9 cellular contexts compared by ENCODE assay signal in the genomic region with DNA sequence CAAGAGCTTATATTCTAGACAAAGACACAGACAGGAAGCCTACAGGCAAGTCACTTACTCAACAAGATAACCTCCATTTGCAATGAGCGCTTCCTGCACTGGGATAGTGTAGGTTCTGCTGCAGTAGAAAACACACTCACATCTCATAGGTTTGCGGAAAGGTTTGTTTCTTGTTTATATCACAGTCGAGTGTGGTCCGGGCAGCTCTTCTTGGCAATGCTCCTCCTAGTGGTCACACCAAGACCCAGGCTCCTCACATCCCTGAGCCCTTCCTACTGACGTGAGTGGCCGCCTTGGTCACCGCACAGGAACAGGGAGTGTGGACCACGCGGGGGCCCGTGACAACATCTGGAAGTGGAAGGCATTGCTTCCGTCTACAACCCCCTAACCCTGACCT. TPM values are rescaled to one million over a fixed set of nuclear protein-coding genes. Genes with fewer than 3 reads are reported as not detected.
DNase-seq lines count a peak whose midpoint lies in the region; ATAC-seq, FAIRE-seq and TF ChIP-seq lines count a peak whose summit lies in the region.
"Had no signal": no experiment of that assay in that cellular context is flagged by ENCODE, and none has a peak within 500 bp of the region (broad histone marks: within the 10 kb centered on the region; RNA-seq: fewer than 3 reads in every experiment).

No MANE protein-coding gene starts in this region.

- POLR2A ChIA-PET in AG04450 (lab: Yijun Ruan, JAX) (no interaction called here), WTC11 (lab: Charles Lee) (no interaction called here)

- H3K27me3 Mint-ChIP-seq in WTC11 (ENCODE audit: low read depth), result peaks cover 14% of the 10 kb centered on the region

- peak; percentile 50 for TF ChIP-seq CTCF in AG04450 (IDR thresholded peaks at IDR 0.05; ENCODE audit: low read depth, low read length)
- peak; percentile 41; the same call in 1 of the 2 replicates for TF ChIP-seq CTCF in WTC11 (IDR thresholded peaks at IDR 0.05)

- no peaks in the 10 kb centered on the region for H3K9me3 ChIP-seq in AG04450 (ENCODE audit: control insufficient read depth, insufficient read depth, low read length)

- H3K27me3 ChIP-seq in AG04450 (ENCODE audit: control insufficient read depth, insufficient read depth, low read length), result peaks cover 19% of the 10 kb centered on the region

- H3K36me3 Mint-ChIP-seq in WTC11, result peaks cover 15% of the 10 kb centered on the region

- DNase-seq in AG04450 (ENCODE audit: low read depth, low spot score) (no peak), HCEC 1CT (peak; percentile 16), WTC11 (ENCODE audit: low spot score) (peak; percentile 63), kidney tubule cell (ENCODE audit: low spot score) (peak; percentile 28), GM19239 (ENCODE audit: insufficient read length, low spot score) (no peak)
- no peak for DNase-seq in effector CD8-positive, alpha-beta T cell (lab: John Stamatoyannopoulos, UW)
- DNase-seq: occipital lobe had no signal

- CTCF ChIA-PET in AG04450 (lab: Charles Lee), result interaction anchor here (0.8 to 1.2 kb wide), 2 partner anchors 16 to 19 kb away, joined by 3 to 5 read pairs; no protein-coding TSS in a partner anchor
- CTCF ChIA-PET in WTC11 (lab: Charles Lee), result interaction anchor here (0.5 to 2.1 kb wide), 57 partner anchors 8 to 688 kb away, joined by 3 to 24 read pairs (median 4); a partner anchor contains a TSS

- peaks cover 23% of the 10 kb centered on the region for H3K9me3 Mint-ChIP-seq in WTC11

- H3K27ac ChIP-seq in AG04450 (ENCODE audit: low read depth, low read length), result no peak overlapping the region

- FAIRE-seq in GM19239 (lab: Jason Lieb, UNC), result no peak

- ATAC-seq in WTC11 (peak; percentile 99), HG02938 (IDR thresholded peaks at IDR 0.05; ENCODE audit: unreplicated experiment) (no peak), GM21786 (IDR thresholded peaks at IDR 0.05; ENCODE audit: unreplicated experiment) (no peak)

- H3K4me3 ChIP-seq in AG04450 (ENCODE audit: low read depth, low read length), result no peak overlapping the region

- peaks cover 31% of the 10 kb centered on the region for H3K4me1 Mint-ChIP-seq in WTC11

- H3K4me3 Mint-ChIP-seq in WTC11, result peak overlapping the region; percentile 31

- H3K27ac Mint-ChIP-seq in WTC11, result no peak overlapping the region

TF ChIP-seq in WTC11, 78 proteins besides CTCF, POLR2A, EP300 and RAD21:
- TF ChIP-seq TEAD4 (CRISPR knock-in tag; IDR thresholded peaks at IDR 0.05) (no peak), FOXK1 (CRISPR knock-in tag; IDR thresholded peaks at IDR 0.05) (peak; percentile 80), NFATC4 (CRISPR knock-in tag; IDR thresholded peaks at IDR 0.05) (no peak), PRRX2 (CRISPR knock-in tag; IDR thresholded peaks at IDR 0.05) (no peak), NR1H2 (CRISPR knock-in tag; IDR thresholded peaks at IDR 0.05) (no peak), GTF2I (CRISPR knock-in tag; conservative IDR thresholded peaks at IDR 0.05) (no peak), GRHL2 (CRISPR knock-in tag; IDR thresholded peaks at IDR 0.05; ENCODE audit: insufficient replicate concordance, severe bottlenecking) (no peak), IRF2 (CRISPR knock-in tag; IDR thresholded peaks at IDR 0.05; ENCODE audit: borderline replicate concordance, low read depth) (no peak), SMAD4 (CRISPR knock-in tag; IDR thresholded peaks at IDR 0.05) (no peak), RELA (CRISPR knock-in tag; IDR thresholded peaks at IDR 0.05; ENCODE audit: borderline replicate concordance) (no peak), ATF1 (CRISPR knock-in tag; IDR thresholded peaks at IDR 0.05) (no peak), ESRRA (CRISPR knock-in tag; IDR thresholded peaks at IDR 0.05; ENCODE audit: borderline replicate concordance) (no peak), NFYB (CRISPR knock-in tag; conservative IDR thresholded peaks at IDR 0.05; ENCODE audit: low read depth) (no peak)
- TF ChIP-seq, protein P1, sequence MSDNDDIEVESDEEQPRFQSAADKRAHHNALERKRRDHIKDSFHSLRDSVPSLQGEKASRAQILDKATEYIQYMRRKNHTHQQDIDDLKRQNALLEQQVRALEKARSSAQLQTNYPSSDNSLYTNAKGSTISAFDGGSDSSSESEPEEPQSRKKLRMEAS (CRISPR knock-in tag; IDR thresholded peaks at IDR 0.05), result 0 out of 2 replicates have a peak, but pooled peaks have one; percentile 44
- TF ChIP-seq, protein P2, sequence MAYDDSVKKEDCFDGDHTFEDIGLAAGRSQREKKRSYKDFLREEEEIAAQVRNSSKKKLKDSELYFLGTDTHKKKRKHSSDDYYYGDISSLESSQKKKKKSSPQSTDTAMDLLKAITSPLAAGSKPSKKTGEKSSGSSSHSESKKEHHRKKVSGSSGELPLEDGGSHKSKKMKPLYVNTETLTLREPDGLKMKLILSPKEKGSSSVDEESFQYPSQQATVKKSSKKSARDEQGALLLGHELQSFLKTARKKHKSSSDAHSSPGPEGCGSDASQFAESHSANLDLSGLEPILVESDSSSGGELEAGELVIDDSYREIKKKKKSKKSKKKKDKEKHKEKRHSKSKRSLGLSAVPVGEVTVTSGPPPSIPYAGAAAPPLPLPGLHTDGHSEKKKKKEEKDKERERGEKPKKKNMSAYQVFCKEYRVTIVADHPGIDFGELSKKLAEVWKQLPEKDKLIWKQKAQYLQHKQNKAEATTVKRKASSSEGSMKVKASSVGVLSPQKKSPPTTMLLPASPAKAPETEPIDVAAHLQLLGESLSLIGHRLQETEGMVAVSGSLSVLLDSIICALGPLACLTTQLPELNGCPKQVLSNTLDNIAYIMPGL (CRISPR knock-in tag; IDR thresholded peaks at IDR 0.05), result 0 out of 2 replicates have a peak, but pooled peaks have one; percentile 22
- TF ChIP-seq, protein P3, sequence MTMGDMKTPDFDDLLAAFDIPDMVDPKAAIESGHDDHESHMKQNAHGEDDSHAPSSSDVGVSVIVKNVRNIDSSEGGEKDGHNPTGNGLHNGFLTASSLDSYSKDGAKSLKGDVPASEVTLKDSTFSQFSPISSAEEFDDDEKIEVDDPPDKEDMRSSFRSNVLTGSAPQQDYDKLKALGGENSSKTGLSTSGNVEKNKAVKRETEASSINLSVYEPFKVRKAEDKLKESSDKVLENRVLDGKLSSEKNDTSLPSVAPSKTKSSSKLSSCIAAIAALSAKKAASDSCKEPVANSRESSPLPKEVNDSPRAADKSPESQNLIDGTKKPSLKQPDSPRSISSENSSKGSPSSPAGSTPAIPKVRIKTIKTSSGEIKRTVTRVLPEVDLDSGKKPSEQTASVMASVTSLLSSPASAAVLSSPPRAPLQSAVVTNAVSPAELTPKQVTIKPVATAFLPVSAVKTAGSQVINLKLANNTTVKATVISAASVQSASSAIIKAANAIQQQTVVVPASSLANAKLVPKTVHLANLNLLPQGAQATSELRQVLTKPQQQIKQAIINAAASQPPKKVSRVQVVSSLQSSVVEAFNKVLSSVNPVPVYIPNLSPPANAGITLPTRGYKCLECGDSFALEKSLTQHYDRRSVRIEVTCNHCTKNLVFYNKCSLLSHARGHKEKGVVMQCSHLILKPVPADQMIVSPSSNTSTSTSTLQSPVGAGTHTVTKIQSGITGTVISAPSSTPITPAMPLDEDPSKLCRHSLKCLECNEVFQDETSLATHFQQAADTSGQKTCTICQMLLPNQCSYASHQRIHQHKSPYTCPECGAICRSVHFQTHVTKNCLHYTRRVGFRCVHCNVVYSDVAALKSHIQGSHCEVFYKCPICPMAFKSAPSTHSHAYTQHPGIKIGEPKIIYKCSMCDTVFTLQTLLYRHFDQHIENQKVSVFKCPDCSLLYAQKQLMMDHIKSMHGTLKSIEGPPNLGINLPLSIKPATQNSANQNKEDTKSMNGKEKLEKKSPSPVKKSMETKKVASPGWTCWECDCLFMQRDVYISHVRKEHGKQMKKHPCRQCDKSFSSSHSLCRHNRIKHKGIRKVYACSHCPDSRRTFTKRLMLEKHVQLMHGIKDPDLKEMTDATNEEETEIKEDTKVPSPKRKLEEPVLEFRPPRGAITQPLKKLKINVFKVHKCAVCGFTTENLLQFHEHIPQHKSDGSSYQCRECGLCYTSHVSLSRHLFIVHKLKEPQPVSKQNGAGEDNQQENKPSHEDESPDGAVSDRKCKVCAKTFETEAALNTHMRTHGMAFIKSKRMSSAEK (CRISPR knock-in tag; IDR thresholded peaks at IDR 0.05; ENCODE audit: borderline replicate concordance), result no peak

RNA-seq across cellular contexts. Expression of a gene that starts 48.0 kb away (rescaled TPM):
- polyA plus RNA-seq in AG04450 (2011; rRNA removed), result not detected in 2 replicates
- polyA minus RNA-seq in AG04450 (2011; rRNA and poly(A)+ RNA removed), result not detected in 2 replicates
- 19.9 to 25.8 TPM (median 24.4 TPM) in 3 replicates for total RNA-seq in WTC11 (2021)

Comparison
In these comparisons a context has a peak if more than half of its experiments do, and no peak if none do; other contexts are left out.
1. DNase-seq: peak in HCEC 1CT (single experiment), WTC11 (single experiment) and kidney tubule cell (single experiment); none in AG04450 (single experiment), effector CD8-positive, alpha-beta T cell (single experiment) and GM19239 (single experiment).